ENCODE assay signal across 7 cellular contexts in genomic region chr12:32679910-32680217, GRCh38. TPM values are rescaled to one million over a fixed set of nuclear protein-coding genes. Genes with fewer than 3 reads are reported as not detected.
DNase-seq lines count a peak whose midpoint lies in the region; ATAC-seq, FAIRE-seq and TF ChIP-seq lines count a peak whose summit lies in the region.

No MANE protein-coding gene starts in this region.

- ATAC-seq in GM21717 (IDR thresholded peaks at IDR 0.05; ENCODE audit: unreplicated experiment) (peak; percentile 10), foreskin keratinocyte (no peak), GM19455 (IDR thresholded peaks at IDR 0.05; ENCODE audit: unreplicated experiment) (no peak)

- peak overlapping the region; percentile 90 for H3K9ac ChIP-seq in SU-DHL-6 (ENCODE audit: low read length)

- H3K4me3 ChIP-seq in SU-DHL-6 (ENCODE audit: insufficient read depth, low read length, poor library complexity, severe bottlenecking) (peak overlapping the region; percentile 86), small intestine (ENCODE audit: low read depth in 1 of 2, low read length in 2 of 2) (peak overlapping the region; percentile 71 to 88)

- DNase-seq in foreskin keratinocyte (no peak), small intestine (no peak), hippocampal formation (lab: John Stamatoyannopoulos, UW) (no peak), NCI-H1105 (lab: John Stamatoyannopoulos, UW) (no peak)

- 0 to 1% (median 1%) methylated on average over 14 of the region's 14 CpGs for WGBS in small intestine, 3 donors

- H3K4me2 ChIP-seq in SU-DHL-6 (ENCODE audit: low read depth, low read length, poor library complexity, severe bottlenecking), result peak overlapping the region; percentile 88

- no peaks in the 10 kb centered on the region for H3K27me3 ChIP-seq in SU-DHL-6 (ENCODE audit: low read length)
- no peaks in the 10 kb centered on the region for H3K27me3 ChIP-seq in foreskin keratinocyte
- H3K27me3 ChIP-seq in small intestine (ENCODE audit: control insufficient read depth in 2 of 2, insufficient read depth in 2 of 2, low read length in 2 of 2), result no peaks in the 10 kb centered on the region

- H3K36me3 ChIP-seq in SU-DHL-6 (ENCODE audit: low read length) (no peaks in the 10 kb centered on the region), small intestine (ENCODE audit: control insufficient read depth in 2 of 2, insufficient read depth in 2 of 2, low read length in 2 of 2) (no peaks in the 10 kb centered on the region)

- no peaks in the 10 kb centered on the region for H3K9me2 ChIP-seq in SU-DHL-6 (replicated peaks; ENCODE audit: insufficient read depth, low read length)

- peaks cover 50% of the 10 kb centered on the region for H3K79me2 ChIP-seq in SU-DHL-6 (ENCODE audit: insufficient read depth, low read length)

- no peaks in the 10 kb centered on the region for H3F3A ChIP-seq in SU-DHL-6 (ENCODE audit: insufficient read depth)

- H3K4me1 ChIP-seq in foreskin keratinocyte (no peaks in the 10 kb centered on the region), small intestine (ENCODE audit: control insufficient read depth in 2 of 2, insufficient read depth in 1 of 2, low read depth in 1 of 2, low read length in 1 of 2) (no peaks in the 10 kb centered on the region)

- H2AFZ ChIP-seq in SU-DHL-6 (ENCODE audit: low read depth, low read length, severe bottlenecking), result peak overlapping the region; percentile 70

- FAIRE-seq in small intestine (lab: Jason Lieb, UNC), result no peak

- H4K20me1 ChIP-seq in SU-DHL-6 (ENCODE audit: low read depth, low read length), result no peaks in the 10 kb centered on the region

- H3K9me3 ChIP-seq in SU-DHL-6 (ENCODE audit: insufficient read depth, low read length) (no peaks in the 10 kb centered on the region), small intestine (ENCODE audit: control insufficient read depth, low read depth) (no peaks in the 10 kb centered on the region)

- peak overlapping the region; percentile 63 for H3K27ac ChIP-seq in SU-DHL-6 (ENCODE audit: low read depth, low read length)
- H3K27ac ChIP-seq in foreskin keratinocyte, result peak overlapping the region; percentile 75
- H3K27ac ChIP-seq in small intestine (ENCODE audit: low read depth in 1 of 2, low read length in 1 of 2), result peak overlapping the region; percentile 92 to 96

- TF ChIP-seq CTCF in SU-DHL-6 (IDR thresholded peaks at IDR 0.05; ENCODE audit: insufficient read depth, low read length, poor library complexity, severe bottlenecking), result no peak
- no peak for TF ChIP-seq CTCF in foreskin keratinocyte (conservative IDR thresholded peaks at IDR 0.05)

RNA-seq across cellular contexts. Expression of gene DNM1L, which starts 0.8 kb away (rescaled TPM):
- total RNA-seq in foreskin keratinocyte, result 114 TPM in 2 replicates
- polyA plus RNA-seq in foreskin keratinocyte (52.4 and 58.4 TPM in 2 replicates), small intestine (10 to 100 TPM; 16.2 to 24.9 (median 19.5) TPM)
